ENCODE assay signal across 1 cellular context in the genomic region with DNA sequence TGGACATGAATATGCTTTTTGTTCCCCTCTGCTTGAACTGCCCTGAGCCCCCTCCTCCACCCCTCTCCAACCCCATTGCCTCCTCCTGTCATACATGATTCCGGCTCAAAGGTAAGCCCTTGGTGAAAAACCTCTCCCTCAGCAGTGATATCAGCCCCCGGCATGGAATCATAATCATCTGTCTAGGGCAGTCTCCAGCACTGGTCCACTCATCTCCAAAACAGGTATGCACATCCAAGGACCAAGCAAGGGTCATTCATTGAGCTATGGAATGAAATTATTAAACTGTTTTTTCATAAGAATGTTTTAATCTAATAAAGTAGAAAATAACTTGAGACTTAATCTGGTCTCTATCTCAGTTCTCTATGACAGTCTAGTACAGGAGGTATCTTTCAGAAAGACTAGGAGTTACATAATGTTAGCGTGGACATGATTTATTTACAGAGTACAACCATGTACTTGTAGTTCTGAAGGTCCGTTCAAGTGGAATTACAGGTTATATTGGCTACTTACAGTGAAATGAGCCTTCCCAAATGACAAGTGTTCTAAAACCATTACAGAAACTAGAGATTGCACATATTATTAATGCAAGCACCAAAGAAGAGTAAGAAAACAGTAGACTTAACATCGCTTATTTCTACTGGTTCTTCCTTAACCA.
TF ChIP-seq lines count a peak whose summit lies in the region.

No MANE protein-coding gene starts in this region.

TF ChIP-seq in SK-N-SH treated with all-trans-retinoic acid at 6 μM for 48 hours, 23 proteins besides CTCF, POLR2A, EP300 and RAD21 (continued from another document):
- TF ChIP-seq, protein P1, sequence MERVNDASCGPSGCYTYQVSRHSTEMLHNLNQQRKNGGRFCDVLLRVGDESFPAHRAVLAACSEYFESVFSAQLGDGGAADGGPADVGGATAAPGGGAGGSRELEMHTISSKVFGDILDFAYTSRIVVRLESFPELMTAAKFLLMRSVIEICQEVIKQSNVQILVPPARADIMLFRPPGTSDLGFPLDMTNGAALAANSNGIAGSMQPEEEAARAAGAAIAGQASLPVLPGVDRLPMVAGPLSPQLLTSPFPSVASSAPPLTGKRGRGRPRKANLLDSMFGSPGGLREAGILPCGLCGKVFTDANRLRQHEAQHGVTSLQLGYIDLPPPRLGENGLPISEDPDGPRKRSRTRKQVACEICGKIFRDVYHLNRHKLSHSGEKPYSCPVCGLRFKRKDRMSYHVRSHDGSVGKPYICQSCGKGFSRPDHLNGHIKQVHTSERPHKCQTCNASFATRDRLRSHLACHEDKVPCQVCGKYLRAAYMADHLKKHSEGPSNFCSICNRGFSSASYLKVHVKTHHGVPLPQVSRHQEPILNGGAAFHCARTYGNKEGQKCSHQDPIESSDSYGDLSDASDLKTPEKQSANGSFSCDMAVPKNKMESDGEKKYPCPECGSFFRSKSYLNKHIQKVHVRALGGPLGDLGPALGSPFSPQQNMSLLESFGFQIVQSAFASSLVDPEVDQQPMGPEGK (CRISPR knock-in tag; IDR thresholded peaks at IDR 0.05; ENCODE audit: borderline replicate concordance), result no peak
- no peak for TF ChIP-seq RARB (CRISPR knock-in tag; IDR thresholded peaks at IDR 0.05)
- no peak for TF ChIP-seq BACH2 (CRISPR knock-in tag; IDR thresholded peaks at IDR 0.05; ENCODE audit: borderline replicate concordance)
- no peak for TF ChIP-seq ARNTL (CRISPR knock-in tag; IDR thresholded peaks at IDR 0.05; ENCODE audit: borderline replicate concordance, low read depth)
- TF ChIP-seq SNAI2 (CRISPR knock-in tag; IDR thresholded peaks at IDR 0.05), result no peak
- no peak for TF ChIP-seq ZNF8 (CRISPR knock-in tag; IDR thresholded peaks at IDR 0.05)
- TF ChIP-seq, protein P2, sequence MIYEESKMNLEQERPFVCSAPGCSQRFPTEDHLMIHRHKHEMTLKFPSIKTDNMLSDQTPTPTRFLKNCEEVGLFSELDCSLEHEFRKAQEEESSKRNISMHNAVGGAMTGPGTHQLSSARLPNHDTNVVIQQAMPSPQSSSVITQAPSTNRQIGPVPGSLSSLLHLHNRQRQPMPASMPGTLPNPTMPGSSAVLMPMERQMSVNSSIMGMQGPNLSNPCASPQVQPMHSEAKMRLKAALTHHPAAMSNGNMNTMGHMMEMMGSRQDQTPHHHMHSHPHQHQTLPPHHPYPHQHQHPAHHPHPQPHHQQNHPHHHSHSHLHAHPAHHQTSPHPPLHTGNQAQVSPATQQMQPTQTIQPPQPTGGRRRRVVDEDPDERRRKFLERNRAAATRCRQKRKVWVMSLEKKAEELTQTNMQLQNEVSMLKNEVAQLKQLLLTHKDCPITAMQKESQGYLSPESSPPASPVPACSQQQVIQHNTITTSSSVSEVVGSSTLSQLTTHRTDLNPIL (CRISPR knock-in tag; IDR thresholded peaks at IDR 0.05; ENCODE audit: low read depth), result no peak
- TF ChIP-seq ESRRG (CRISPR knock-in tag; IDR thresholded peaks at IDR 0.05), result no peak
TF ChIP-seq in SK-N-SH treated with all-trans-retinoic acid at 6 μM for 48 hours: peak in this region for 0.
